ENCODE assay signal across 8 cellular contexts in the genomic region with DNA sequence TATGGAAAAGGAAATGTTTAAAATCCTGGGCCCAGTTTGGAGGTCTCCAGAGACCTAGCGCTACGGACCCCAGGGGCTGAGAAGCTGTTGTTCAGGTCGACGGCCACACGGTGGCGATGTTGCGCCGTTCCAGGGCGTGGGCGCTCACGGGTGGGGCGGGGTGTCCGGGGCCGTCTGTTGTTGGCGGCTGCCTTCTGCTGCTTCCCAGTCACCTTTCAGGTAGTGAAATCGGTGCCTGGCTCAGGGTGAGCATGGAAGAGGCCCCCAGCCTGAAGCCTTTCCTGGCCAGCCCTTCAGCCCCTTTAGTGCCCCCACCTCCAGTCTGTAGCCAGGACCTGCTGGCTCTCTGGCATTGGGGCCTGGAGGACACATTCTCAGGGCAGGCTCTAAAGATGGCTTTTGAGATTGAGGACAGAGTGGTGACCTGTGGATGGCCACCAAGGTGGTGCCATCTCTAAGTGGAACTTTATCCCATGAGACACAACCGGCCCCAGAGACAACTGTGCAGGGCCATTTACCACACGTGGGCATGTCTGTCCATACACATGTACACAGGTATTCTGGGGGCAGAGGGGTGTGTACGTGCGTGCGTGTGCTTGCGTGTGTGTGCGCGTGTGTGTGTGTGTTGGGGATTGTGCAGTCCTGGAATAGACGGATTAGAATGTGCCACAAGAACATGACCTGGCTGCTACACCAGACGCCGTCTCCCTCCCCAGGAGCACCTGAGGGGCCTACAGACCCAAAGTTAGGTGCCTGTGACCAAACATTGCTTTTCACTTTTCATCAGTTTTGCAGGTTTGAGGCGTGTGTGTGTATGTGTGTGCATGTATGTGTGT. TPM values are rescaled to one million over a fixed set of nuclear protein-coding genes. Genes with fewer than 3 reads are reported as not detected.
DNase-seq lines count a peak whose midpoint lies in the region; ATAC-seq and TF ChIP-seq lines count a peak whose summit lies in the region.

No MANE protein-coding gene starts in this region.

- H3K23ac ChIP-seq in neuronal stem cell (ENCODE audit: low read depth, low read length, poor library complexity): peak overlapping the region; percentile 26

- no CpG with 5 or more reads among the region's 28 CpGs for WGBS in neuronal stem cell (ENCODE audit: extremely low coverage in 2 of 2, insufficient read length in 2 of 2, insufficient replicate concordance in 1 of 2), 2 donors

- no peaks in the 10 kb centered on the region for H3K9me3 Mint-ChIP-seq in activated T-cell treated with anti-CD3 and anti-CD28 coated beads, Interleukin-2, amount 50 U/mL, for 4 hours

- H3K4me3 Mint-ChIP-seq in activated T-cell treated with anti-CD3 and anti-CD28 coated beads, Interleukin-2, amount 50 U/mL, for 4 hours: no peak overlapping the region

- no peak overlapping the region for H4K8ac ChIP-seq in neuronal stem cell (ENCODE audit: low read depth, low read length)

- peaks cover 4% of the 10 kb centered on the region for H3K27me3 Mint-ChIP-seq in activated T-cell treated with anti-CD3 and anti-CD28 coated beads, Interleukin-2, amount 50 U/mL, for 4 hours (ENCODE audit: low read depth)

- H3K79me2 ChIP-seq in OCI-LY3 (ENCODE audit: low read length): no peaks in the 10 kb centered on the region

- peaks cover 14% of the 10 kb centered on the region for H4K20me1 ChIP-seq in OCI-LY3 (ENCODE audit: insufficient read depth, low read length)

- TF ChIP-seq CTCF in OCI-LY3 (IDR thresholded peaks at IDR 0.05; ENCODE audit: low read depth, low read length) (peak; percentile 96), fibroblast of pulmonary artery (IDR thresholded peaks at IDR 0.05; ENCODE audit: low read length, missing control alignments) (peak; percentile 80)

- H2BK120ac ChIP-seq in neuronal stem cell (ENCODE audit: low read depth, low read length): no peak overlapping the region

- DNase-seq in AG20443 (ENCODE audit: low spot score) (peak; percentile 91), fibroblast of pulmonary artery (ENCODE audit: low read depth) (peak; percentile 33), neuronal stem cell (ENCODE audit: low spot score) (peak; percentile 67), superior temporal gyrus (ENCODE audit: extremely low spot score) (peak; percentile 83)
- peak; percentile 72 for DNase-seq in activated T-cell treated with anti-CD3 and anti-CD28 coated beads, Interleukin-2, amount 50 U/mL, for 4 hours

- no peak overlapping the region for H4K91ac ChIP-seq in neuronal stem cell (ENCODE audit: low read depth, low read length, poor library complexity)

- ATAC-seq in GM18909 (IDR thresholded peaks at IDR 0.05; ENCODE audit: poor library complexity, unreplicated experiment) (peak; percentile 79), HG03175 (IDR thresholded peaks at IDR 0.05; ENCODE audit: unreplicated experiment) (peak; percentile 88)
- peak; percentile 79 to 91 for ATAC-seq in activated T-cell treated with anti-CD3 and anti-CD28 coated beads, Interleukin-2, amount 50 U/mL, for 4 hours

- no peak overlapping the region for H2BK5ac ChIP-seq in neuronal stem cell (ENCODE audit: low read length)

- peaks cover 8% of the 10 kb centered on the region; the same call in 1 of the 2 replicates for H3K4me1 ChIP-seq in OCI-LY3 (ENCODE audit: low read length)
- peaks cover 0 to 9% of the 10 kb centered on the region in 2 donors for H3K4me1 ChIP-seq in neuronal stem cell (ENCODE audit: control insufficient read depth in 2 of 2, insufficient read depth in 1 of 2, low read depth in 1 of 2, low read length in 2 of 2)

- no peak overlapping the region for H2AK5ac ChIP-seq in neuronal stem cell (ENCODE audit: low read depth, low read length)

- peak overlapping the region; percentile 55 for H3K18ac ChIP-seq in neuronal stem cell (ENCODE audit: low read length)

- H2BK12ac ChIP-seq in neuronal stem cell (ENCODE audit: low read length): no peak overlapping the region

- H3K27ac ChIP-seq in OCI-LY3 (ENCODE audit: low read length): no peak overlapping the region
- H3K27ac ChIP-seq in neuronal stem cell (replicated peaks; ENCODE audit: low read length): no peak overlapping the region

- H3K4me1 Mint-ChIP-seq in activated T-cell treated with anti-CD3 and anti-CD28 coated beads, Interleukin-2, amount 50 U/mL, for 4 hours (ENCODE audit: low read depth): no peaks in the 10 kb centered on the region

- H3K36me3 Mint-ChIP-seq in activated T-cell treated with anti-CD3 and anti-CD28 coated beads, Interleukin-2, amount 50 U/mL, for 4 hours (ENCODE audit: insufficient read depth): no peaks in the 10 kb centered on the region

- H3K27me3 ChIP-seq in OCI-LY3 (ENCODE audit: low read depth, low read length) (no peaks in the 10 kb centered on the region), neuronal stem cell (ENCODE audit: control insufficient read depth in 3 of 3, insufficient read depth in 3 of 3, low read depth in 1 of 3, low read length in 3 of 3) (peaks cover 0 to 53% (median 5%) of the 10 kb centered on the region in 3 experiments)

- H3K4ac ChIP-seq in neuronal stem cell (ENCODE audit: low read length): no peak overlapping the region

- no peaks in the 10 kb centered on the region for H3K79me1 ChIP-seq in neuronal stem cell (ENCODE audit: low read depth, low read length)

- no peak overlapping the region for H2AFZ ChIP-seq in OCI-LY3 (ENCODE audit: low read depth, low read length)
- H2AFZ ChIP-seq in neuronal stem cell (ENCODE audit: low read length): peak overlapping the region; percentile 79

- H3K9me3 ChIP-seq in OCI-LY3 (ENCODE audit: insufficient read depth, low read length) (no peaks in the 10 kb centered on the region), neuronal stem cell (replicated peaks in 1 of 2; ENCODE audit: control insufficient read depth in 2 of 2, insufficient read depth in 1 of 2, low read depth in 1 of 2, low read length in 2 of 2) (peaks cover 0 to 2% of the 10 kb centered on the region in 2 donors)

- peak overlapping the region; percentile 73 for H3K14ac ChIP-seq in neuronal stem cell (ENCODE audit: low read length)

- H3K4me3 ChIP-seq in OCI-LY3 (ENCODE audit: low read length) (no peak overlapping the region), fibroblast of pulmonary artery (replicated peaks; ENCODE audit: low read depth, low read length) (no peak overlapping the region), neuronal stem cell (ENCODE audit: low read length in 2 of 2) (peak overlapping the region in 1 of 2 donors; percentile 66)

- H3K36me3 ChIP-seq in OCI-LY3 (replicated peaks; ENCODE audit: low read depth, low read length) (peaks cover 19% of the 10 kb centered on the region), neuronal stem cell (replicated peaks in 1 of 2; ENCODE audit: control insufficient read depth in 2 of 2, insufficient read depth in 2 of 2, low read length in 2 of 2) (no peaks in the 10 kb centered on the region)

- peak overlapping the region; percentile 20 for H2BK15ac ChIP-seq in neuronal stem cell (ENCODE audit: low read length)

- peak overlapping the region; percentile 37 for H3K4me2 ChIP-seq in OCI-LY3 (ENCODE audit: low read length)
- H3K4me2 ChIP-seq in neuronal stem cell (ENCODE audit: insufficient read depth, low read length, poor library complexity, severe bottlenecking): peak overlapping the region; percentile 29

- H3K9ac ChIP-seq in OCI-LY3 (ENCODE audit: low read length): no peak overlapping the region
- peak overlapping the region; percentile 82 for H3K9ac ChIP-seq in neuronal stem cell (ENCODE audit: low read depth, low read length, poor library complexity)

RNA-seq across cellular contexts. Expression of a gene that starts 53.8 kb away (rescaled TPM):
- total RNA-seq in activated T-cell treated with anti-CD3 and anti-CD28 coated beads, Interleukin-2, amount 50 U/mL, for 4 hours: under 1 TPM; 0.21 to 0.30 (median 0.28) TPM
- 0.73 TPM for polyA plus RNA-seq in neuronal stem cell (2013, experiment 1 of 2)
- polyA plus RNA-seq in neuronal stem cell (2013, experiment 2 of 2): 0.58 TPM

Comparison
In these comparisons a context has a peak if more than half of its experiments do, and no peak if none do; other contexts are left out.
1. DNase-seq: peak in every context shown above with its lines; median percentile 91 in AG20443; 83 in superior temporal gyrus; 72 in activated T-cell treated with anti-CD3 and anti-CD28 coated beads, Interleukin-2, amount 50 U/mL, for 4 hours; 67 in neuronal stem cell; 33 in fibroblast of pulmonary artery.